Comparison of ENCODE assay signal across 22 cellular contexts in the genomic region with DNA sequence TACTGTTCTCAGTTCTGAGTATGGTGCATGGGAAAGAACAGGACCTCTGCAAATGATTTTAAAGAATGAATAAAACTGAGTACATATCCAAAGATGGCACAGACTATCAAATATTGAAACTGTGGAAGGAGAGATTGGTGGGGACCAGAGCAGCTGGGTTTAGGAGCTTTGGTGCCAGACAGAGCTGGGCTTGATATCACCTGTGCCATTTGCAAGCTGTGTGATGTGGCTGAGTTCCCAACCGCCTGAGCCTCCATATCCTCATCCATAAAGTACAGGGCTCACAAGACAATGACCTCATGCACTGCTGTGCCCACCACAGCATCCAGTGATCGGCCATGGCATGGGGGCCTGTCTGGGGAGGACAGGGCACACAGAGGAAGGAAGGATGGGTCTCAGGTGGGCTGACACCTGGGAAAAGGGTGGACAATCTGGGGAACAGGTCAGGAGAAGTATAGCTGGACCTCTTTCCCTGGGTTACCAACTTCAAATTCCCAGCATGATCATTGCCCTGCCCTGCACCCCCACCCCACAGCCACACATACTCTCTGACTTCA.
DNase-seq lines count a peak whose midpoint lies in the region; ATAC-seq, FAIRE-seq and TF ChIP-seq lines count a peak whose summit lies in the region.
"Had no signal": no experiment of that assay in that cellular context is flagged by ENCODE, and none has a peak within 500 bp of the region (broad histone marks: within the 10 kb centered on the region; RNA-seq: fewer than 3 reads in every experiment).

No MANE protein-coding gene starts in this region.

- H2BK12ac ChIP-seq in H9 (ENCODE audit: insufficient read length, low read depth, low read length) = no peak overlapping the region

- H3K27ac ChIP-seq in H9 (ENCODE audit: insufficient read length, low read depth, low read length) = no peak overlapping the region
- H3K27ac ChIP-seq in coronary artery = no peak overlapping the region
- no peak overlapping the region for H3K27ac ChIP-seq in kidney (ENCODE audit: low read depth in 2 of 2, low read length in 2 of 2)
- H3K27ac ChIP-seq in lower lobe of right lung = no peak overlapping the region
- H3K27ac ChIP-seq: BLaER1, GM23248, HL-60 had no signal

- H3K36me3 Mint-ChIP-seq in H9 (ENCODE audit: insufficient read depth in 1 of 3, low read depth in 3 of 3) (no peaks in the 10 kb centered on the region), type B pancreatic cell (no peaks in the 10 kb centered on the region)
- H3K36me3 Mint-ChIP-seq in activated T-cell treated with anti-CD3 and anti-CD28 coated beads, Interleukin-2, amount 50 U/mL, for 24 hours (ENCODE audit: low read depth) = no peaks in the 10 kb centered on the region
- H3K36me3 Mint-ChIP-seq: CD14-positive monocyte; CD4-positive, alpha-beta memory T cell had no signal

- WGBS in H9 (ENCODE audit: extremely low coverage, insufficient read length, low lambda C conversion rate) = no CpG with 5 or more reads among the region's 2 CpGs

- H2BK20ac ChIP-seq in H9 (ENCODE audit: low read depth, low read length, poor library complexity, severe bottlenecking) = no peak overlapping the region

- H3K9ac ChIP-seq in H9 (ENCODE audit: extremely low read depth, insufficient read length, low read length) = no peak overlapping the region
- H3K9ac ChIP-seq in kidney (ENCODE audit: low read length in 2 of 2) = no peak overlapping the region
- H3K9ac ChIP-seq: BLaER1, GM23248 had no signal

- intact Hi-C loops in kidney (cut with DNase I) (no loop called here), lower lobe of right lung (cut with DNase I) (no loop called here)

- H2BK120ac ChIP-seq in H9 (ENCODE audit: low read depth, low read length, poor library complexity, severe bottlenecking) = no peak overlapping the region

- H3K9me3 Mint-ChIP-seq in H9 = peaks cover 5 to 12% of the 10 kb centered on the region in 2 experiments; a peak in 4 of 5 replicates
- H3K9me3 Mint-ChIP-seq in type B pancreatic cell = peaks cover 4% of the 10 kb centered on the region
- no peaks in the 10 kb centered on the region for H3K9me3 Mint-ChIP-seq in activated T-cell treated with anti-CD3 and anti-CD28 coated beads, Interleukin-2, amount 50 U/mL, for 24 hours
- H3K9me3 Mint-ChIP-seq: HFFc6 had no signal

- no peak overlapping the region for H3K14ac ChIP-seq in H9 (ENCODE audit: insufficient read depth, low read length)

- H3K27me3 ChIP-seq in H9 (ENCODE audit: insufficient read depth, low read length) (no peaks in the 10 kb centered on the region), lower lobe of right lung (ENCODE audit: low read depth) (peaks cover 9% of the 10 kb centered on the region)
- H3K27me3 ChIP-seq: BLaER1 had no signal

- no peak overlapping the region for H4K91ac ChIP-seq in H9 (ENCODE audit: insufficient read length, low read depth, low read length)

- no peaks in the 10 kb centered on the region for H3K79me1 ChIP-seq in H9 (ENCODE audit: insufficient read depth, low read depth, low read length, poor library complexity, severe bottlenecking)

- no peaks in the 10 kb centered on the region for H3K4me1 ChIP-seq in H9 (ENCODE audit: insufficient read depth, low read length)
- H3K4me1 ChIP-seq in kidney (ENCODE audit: control insufficient read depth in 1 of 2, insufficient read depth in 1 of 2, low read depth in 1 of 2, low read length in 2 of 2) = no peaks in the 10 kb centered on the region
- no peaks in the 10 kb centered on the region for H3K4me1 ChIP-seq in lower lobe of right lung
- H3K4me1 ChIP-seq: BLaER1 had no signal

- DNase-seq in H9 (no peak), coronary artery (ENCODE audit: low spot score) (peak; percentile 26), kidney (peak; percentile 36), type B pancreatic cell (ENCODE audit: extremely low spot score, unreplicated experiment) (peak; percentile 37), NCI-H524 (lab: John Stamatoyannopoulos, UW) (no peak), lower lobe of right lung (no peak)
- DNase-seq in activated T-cell treated with anti-CD3 and anti-CD28 coated beads, Interleukin-2, amount 50 U/mL, for 24 hours = no peak
- DNase-seq: 8988T; CD4-positive, alpha-beta memory T cell; DMS153; DMS79; GDM1; GM23248; HFFc6; IMR-90 had no signal

- H3K4me3 ChIP-seq in coronary artery (no peak overlapping the region), kidney (ENCODE audit: low read length in 2 of 2) (no peak overlapping the region), lower lobe of right lung (no peak overlapping the region)
- H3K4me3 ChIP-seq: BLaER1, GM23248 had no signal

- H3K4me2 ChIP-seq in H9 (ENCODE audit: insufficient read depth, insufficient read length, low read length) = no peak overlapping the region
- H3K4me2 ChIP-seq: BLaER1 had no signal

- H3K23me2 ChIP-seq in H9 (ENCODE audit: insufficient read length, low read depth, low read length, poor library complexity, severe bottlenecking) = no peaks in the 10 kb centered on the region

- H3K4me3 Mint-ChIP-seq in H9 (no peak overlapping the region), type B pancreatic cell (no peak overlapping the region)
- H3K4me3 Mint-ChIP-seq in activated T-cell treated with anti-CD3 and anti-CD28 coated beads, Interleukin-2, amount 50 U/mL, for 24 hours = no peak overlapping the region
- H3K4me3 Mint-ChIP-seq: CD14-positive monocyte; CD4-positive, alpha-beta memory T cell; HFFc6 had no signal

- H4K20me1 ChIP-seq in H9 (ENCODE audit: control insufficient read depth, insufficient read depth, insufficient read length) = no peaks in the 10 kb centered on the region
- H4K20me1 ChIP-seq: BLaER1 had no signal

- no peak for ATAC-seq in HG03280 (IDR thresholded peaks at IDR 0.05; ENCODE audit: unreplicated experiment)
- no peak for ATAC-seq in lower lobe of right lung
- ATAC-seq: HCT116 had no signal

- H3K18ac ChIP-seq in H9 (ENCODE audit: insufficient read length, low read depth, low read length) = peak overlapping the region; percentile 40

- H3K27me3 Mint-ChIP-seq in H9 (ENCODE audit: low read depth) (peaks cover 19% of the 10 kb centered on the region), type B pancreatic cell (peaks cover 30% of the 10 kb centered on the region)
- peaks cover 28% of the 10 kb centered on the region for H3K27me3 Mint-ChIP-seq in activated T-cell treated with anti-CD3 and anti-CD28 coated beads, Interleukin-2, amount 50 U/mL, for 24 hours

- H3K4me1 Mint-ChIP-seq in H9 (peaks cover 11 to 13% of the 10 kb centered on the region in 2 experiments), type B pancreatic cell (ENCODE audit: unreplicated experiment) (peaks cover 3% of the 10 kb centered on the region)
- no peaks in the 10 kb centered on the region for H3K4me1 Mint-ChIP-seq in activated T-cell treated with anti-CD3 and anti-CD28 coated beads, Interleukin-2, amount 50 U/mL, for 24 hours (ENCODE audit: low read depth)
- H3K4me1 Mint-ChIP-seq: CD14-positive monocyte; CD4-positive, alpha-beta memory T cell had no signal

- no peak overlapping the region for H2AK5ac ChIP-seq in H9 (ENCODE audit: insufficient read length, low read length)

- H4K5ac ChIP-seq in H9 (ENCODE audit: insufficient read length, low read depth, low read length) = no peak overlapping the region

- H2BK15ac ChIP-seq in H9 (ENCODE audit: low read depth, low read length) = no peak overlapping the region

- H3K9me3 ChIP-seq in H9 (ENCODE audit: control insufficient read depth, low read depth, low read length) (no peaks in the 10 kb centered on the region), kidney (ENCODE audit: control insufficient read depth in 1 of 2, low read length in 2 of 2) (no peaks in the 10 kb centered on the region), lower lobe of right lung (no peaks in the 10 kb centered on the region)
- H3K9me3 ChIP-seq: BLaER1 had no signal

- H4K8ac ChIP-seq in H9 (replicated peaks; ENCODE audit: insufficient read length, low read depth, low read length) = no peak overlapping the region

- H3K27ac Mint-ChIP-seq in H9 (peak overlapping the region in 1 of 3 experiments; percentile 26; a peak in 1 of 7 replicates), type B pancreatic cell (no peak overlapping the region)
- no peak overlapping the region for H3K27ac Mint-ChIP-seq in activated T-cell treated with anti-CD3 and anti-CD28 coated beads, Interleukin-2, amount 50 U/mL, for 24 hours
- H3K27ac Mint-ChIP-seq: CD14-positive monocyte; CD4-positive, alpha-beta memory T cell; HFFc6 had no signal

- TF ChIP-seq CTCF in H9 (conservative IDR thresholded peaks at IDR 0.05) (no peak), coronary artery (IDR thresholded peaks at IDR 0.05) (no peak), kidney (IDR thresholded peaks at IDR 0.05; ENCODE audit: borderline replicate concordance, extremely low read depth, insufficient read depth) (no peak), type B pancreatic cell (conservative IDR thresholded peaks at IDR 0.05) (no peak), lower lobe of right lung (IDR thresholded peaks at IDR 0.05) (no peak)

- H2AFZ ChIP-seq in H9 (ENCODE audit: low read length) = no peak overlapping the region
- H2AFZ ChIP-seq: GM23248 had no signal

- no peak for FAIRE-seq in kidney (lab: Jason Lieb, UNC)
- FAIRE-seq: GM12892, GM18507 had no signal

- H3K4ac ChIP-seq in H9 (ENCODE audit: low read depth, low read length) = no peak overlapping the region

- no peak overlapping the region for H3K56ac ChIP-seq in H9 (ENCODE audit: insufficient read length, low read depth, low read length)

- H3K79me2 ChIP-seq in H9 (ENCODE audit: insufficient read depth, low read length) = no peaks in the 10 kb centered on the region

- H3K23ac ChIP-seq in H9 (ENCODE audit: insufficient read length, low read depth, low read length) = no peak overlapping the region

- no peaks in the 10 kb centered on the region for H3K36me3 ChIP-seq in kidney (ENCODE audit: control insufficient read depth in 1 of 2, insufficient read depth in 2 of 2, low read length in 2 of 2)
- H3K36me3 ChIP-seq in lower lobe of right lung = no peaks in the 10 kb centered on the region
- H3K36me3 ChIP-seq: BLaER1 had no signal

- H2BK5ac ChIP-seq in H9 (ENCODE audit: insufficient read length, low read length) = no peak overlapping the region

- H3T11ph ChIP-seq in H9 (ENCODE audit: low read length) = no peak overlapping the region

Comparison
In these comparisons a context has a peak if more than half of its experiments do, and no peak if none do; other contexts are left out.
1. DNase-seq: peak in coronary artery (single experiment), kidney (single experiment) and type B pancreatic cell (single experiment); none in H9 (single experiment), activated T-cell treated with anti-CD3 and anti-CD28 coated beads, Interleukin-2, amount 50 U/mL, for 24 hours (single experiment), NCI-H524 (0 of 2) and lower lobe of right lung (single experiment).